ENCODE assay signal across 1 cellular context in the genomic region with DNA sequence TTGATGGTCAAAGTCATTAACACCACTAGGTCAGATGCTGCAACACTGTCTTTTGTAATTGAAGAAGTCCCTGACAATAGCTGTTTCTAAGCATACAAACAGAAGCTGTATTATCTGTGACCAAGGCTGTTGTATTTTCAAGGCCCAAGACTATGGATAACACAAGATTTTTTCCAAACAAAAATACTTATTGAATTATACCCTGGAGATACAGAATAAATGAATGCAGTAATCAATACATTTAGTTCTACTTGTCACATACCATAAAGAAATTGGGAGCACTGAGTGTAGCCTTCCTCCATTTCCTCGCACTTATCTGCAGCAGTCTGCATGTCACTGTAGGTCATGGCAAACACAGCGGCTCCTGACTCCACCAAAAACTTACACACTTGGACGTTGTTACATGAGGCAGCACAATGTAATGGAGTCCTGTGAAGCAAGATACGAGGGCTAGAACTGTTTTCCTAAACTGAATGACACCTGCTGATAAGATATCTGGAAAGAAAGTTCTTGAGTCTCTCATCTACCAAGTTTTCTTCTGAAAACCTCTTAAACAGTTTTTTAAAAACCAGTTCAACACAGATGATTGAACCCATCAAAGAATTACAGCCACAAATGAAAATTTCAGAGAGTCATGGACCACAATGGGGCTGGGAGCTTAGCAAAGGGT.
TF ChIP-seq lines count a peak whose summit lies in the region.

No MANE protein-coding gene starts in this region.

TF ChIP-seq in K562, 482 proteins besides CTCF, POLR2A, EP300 and RAD21 (continued from another document and continues in another):
- TF ChIP-seq, protein P1, sequence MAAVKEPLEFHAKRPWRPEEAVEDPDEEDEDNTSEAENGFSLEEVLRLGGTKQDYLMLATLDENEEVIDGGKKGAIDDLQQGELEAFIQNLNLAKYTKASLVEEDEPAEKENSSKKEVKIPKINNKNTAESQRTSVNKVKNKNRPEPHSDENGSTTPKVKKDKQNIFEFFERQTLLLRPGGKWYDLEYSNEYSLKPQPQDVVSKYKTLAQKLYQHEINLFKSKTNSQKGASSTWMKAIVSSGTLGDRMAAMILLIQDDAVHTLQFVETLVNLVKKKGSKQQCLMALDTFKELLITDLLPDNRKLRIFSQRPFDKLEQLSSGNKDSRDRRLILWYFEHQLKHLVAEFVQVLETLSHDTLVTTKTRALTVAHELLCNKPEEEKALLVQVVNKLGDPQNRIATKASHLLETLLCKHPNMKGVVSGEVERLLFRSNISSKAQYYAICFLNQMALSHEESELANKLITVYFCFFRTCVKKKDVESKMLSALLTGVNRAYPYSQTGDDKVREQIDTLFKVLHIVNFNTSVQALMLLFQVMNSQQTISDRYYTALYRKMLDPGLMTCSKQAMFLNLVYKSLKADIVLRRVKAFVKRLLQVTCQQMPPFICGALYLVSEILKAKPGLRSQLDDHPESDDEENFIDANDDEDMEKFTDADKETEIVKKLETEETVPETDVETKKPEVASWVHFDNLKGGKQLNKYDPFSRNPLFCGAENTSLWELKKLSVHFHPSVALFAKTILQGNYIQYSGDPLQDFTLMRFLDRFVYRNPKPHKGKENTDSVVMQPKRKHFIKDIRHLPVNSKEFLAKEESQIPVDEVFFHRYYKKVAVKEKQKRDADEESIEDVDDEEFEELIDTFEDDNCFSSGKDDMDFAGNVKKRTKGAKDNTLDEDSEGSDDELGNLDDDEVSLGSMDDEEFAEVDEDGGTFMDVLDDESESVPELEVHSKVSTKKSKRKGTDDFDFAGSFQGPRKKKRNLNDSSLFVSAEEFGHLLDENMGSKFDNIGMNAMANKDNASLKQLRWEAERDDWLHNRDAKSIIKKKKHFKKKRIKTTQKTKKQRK (IDR thresholded peaks at IDR 0.05; ENCODE audit: borderline replicate concordance, low read depth, low read length): no peak
- TF ChIP-seq, protein P2, sequence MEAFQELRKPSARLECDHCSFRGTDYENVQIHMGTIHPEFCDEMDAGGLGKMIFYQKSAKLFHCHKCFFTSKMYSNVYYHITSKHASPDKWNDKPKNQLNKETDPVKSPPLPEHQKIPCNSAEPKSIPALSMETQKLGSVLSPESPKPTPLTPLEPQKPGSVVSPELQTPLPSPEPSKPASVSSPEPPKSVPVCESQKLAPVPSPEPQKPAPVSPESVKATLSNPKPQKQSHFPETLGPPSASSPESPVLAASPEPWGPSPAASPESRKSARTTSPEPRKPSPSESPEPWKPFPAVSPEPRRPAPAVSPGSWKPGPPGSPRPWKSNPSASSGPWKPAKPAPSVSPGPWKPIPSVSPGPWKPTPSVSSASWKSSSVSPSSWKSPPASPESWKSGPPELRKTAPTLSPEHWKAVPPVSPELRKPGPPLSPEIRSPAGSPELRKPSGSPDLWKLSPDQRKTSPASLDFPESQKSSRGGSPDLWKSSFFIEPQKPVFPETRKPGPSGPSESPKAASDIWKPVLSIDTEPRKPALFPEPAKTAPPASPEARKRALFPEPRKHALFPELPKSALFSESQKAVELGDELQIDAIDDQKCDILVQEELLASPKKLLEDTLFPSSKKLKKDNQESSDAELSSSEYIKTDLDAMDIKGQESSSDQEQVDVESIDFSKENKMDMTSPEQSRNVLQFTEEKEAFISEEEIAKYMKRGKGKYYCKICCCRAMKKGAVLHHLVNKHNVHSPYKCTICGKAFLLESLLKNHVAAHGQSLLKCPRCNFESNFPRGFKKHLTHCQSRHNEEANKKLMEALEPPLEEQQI (IDR thresholded peaks at IDR 0.05): peak; percentile 97
- peak; percentile 79 for TF ChIP-seq ZNF24 (IDR thresholded peaks at IDR 0.05)
- peak; percentile 98 for TF ChIP-seq TCF3 (CRISPR knock-in tag; IDR thresholded peaks at IDR 0.05)
- TF ChIP-seq TAF9B (IDR thresholded peaks at IDR 0.05; ENCODE audit: partially characterized antibody): peak; percentile 74
- no peak; the same call in 1 of the 2 replicates for TF ChIP-seq ARID2 (IDR thresholded peaks at IDR 0.05)
- TF ChIP-seq TRIM28 (IDR thresholded peaks at IDR 0.05): peak; percentile 29; the same call in 1 of the 2 replicates
- TF ChIP-seq, protein P3, sequence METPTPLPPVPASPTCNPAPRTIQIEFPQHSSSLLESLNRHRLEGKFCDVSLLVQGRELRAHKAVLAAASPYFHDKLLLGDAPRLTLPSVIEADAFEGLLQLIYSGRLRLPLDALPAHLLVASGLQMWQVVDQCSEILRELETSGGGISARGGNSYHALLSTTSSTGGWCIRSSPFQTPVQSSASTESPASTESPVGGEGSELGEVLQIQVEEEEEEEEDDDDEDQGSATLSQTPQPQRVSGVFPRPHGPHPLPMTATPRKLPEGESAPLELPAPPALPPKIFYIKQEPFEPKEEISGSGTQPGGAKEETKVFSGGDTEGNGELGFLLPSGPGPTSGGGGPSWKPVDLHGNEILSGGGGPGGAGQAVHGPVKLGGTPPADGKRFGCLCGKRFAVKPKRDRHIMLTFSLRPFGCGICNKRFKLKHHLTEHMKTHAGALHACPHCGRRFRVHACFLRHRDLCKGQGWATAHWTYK (CRISPR knock-in tag; IDR thresholded peaks at IDR 0.05): peak; percentile 95
- peak; percentile 69; the same call in 1 of the 2 replicates for TF ChIP-seq ZNF444 (CRISPR knock-in tag; IDR thresholded peaks at IDR 0.05)
- no peak for TF ChIP-seq SRSF9 (IDR thresholded peaks at IDR 0.05; ENCODE audit: borderline replicate concordance, low read depth, low read length)
- TF ChIP-seq, protein P4, sequence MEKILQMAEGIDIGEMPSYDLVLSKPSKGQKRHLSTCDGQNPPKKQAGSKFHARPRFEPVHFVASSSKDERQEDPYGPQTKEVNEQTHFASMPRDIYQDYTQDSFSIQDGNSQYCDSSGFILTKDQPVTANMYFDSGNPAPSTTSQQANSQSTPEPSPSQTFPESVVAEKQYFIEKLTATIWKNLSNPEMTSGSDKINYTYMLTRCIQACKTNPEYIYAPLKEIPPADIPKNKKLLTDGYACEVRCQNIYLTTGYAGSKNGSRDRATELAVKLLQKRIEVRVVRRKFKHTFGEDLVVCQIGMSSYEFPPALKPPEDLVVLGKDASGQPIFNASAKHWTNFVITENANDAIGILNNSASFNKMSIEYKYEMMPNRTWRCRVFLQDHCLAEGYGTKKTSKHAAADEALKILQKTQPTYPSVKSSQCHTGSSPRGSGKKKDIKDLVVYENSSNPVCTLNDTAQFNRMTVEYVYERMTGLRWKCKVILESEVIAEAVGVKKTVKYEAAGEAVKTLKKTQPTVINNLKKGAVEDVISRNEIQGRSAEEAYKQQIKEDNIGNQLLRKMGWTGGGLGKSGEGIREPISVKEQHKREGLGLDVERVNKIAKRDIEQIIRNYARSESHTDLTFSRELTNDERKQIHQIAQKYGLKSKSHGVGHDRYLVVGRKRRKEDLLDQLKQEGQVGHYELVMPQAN (IDR thresholded peaks at IDR 0.05; ENCODE audit: borderline replicate concordance): no peak
- TF ChIP-seq RBM34 (IDR thresholded peaks at IDR 0.05; ENCODE audit: borderline replicate concordance, insufficient read depth, low read length): no peak
- TF ChIP-seq, protein P5, sequence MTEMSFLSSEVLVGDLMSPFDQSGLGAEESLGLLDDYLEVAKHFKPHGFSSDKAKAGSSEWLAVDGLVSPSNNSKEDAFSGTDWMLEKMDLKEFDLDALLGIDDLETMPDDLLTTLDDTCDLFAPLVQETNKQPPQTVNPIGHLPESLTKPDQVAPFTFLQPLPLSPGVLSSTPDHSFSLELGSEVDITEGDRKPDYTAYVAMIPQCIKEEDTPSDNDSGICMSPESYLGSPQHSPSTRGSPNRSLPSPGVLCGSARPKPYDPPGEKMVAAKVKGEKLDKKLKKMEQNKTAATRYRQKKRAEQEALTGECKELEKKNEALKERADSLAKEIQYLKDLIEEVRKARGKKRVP (CRISPR knock-in tag; IDR thresholded peaks at IDR 0.05): peak; percentile 88
- no peak for TF ChIP-seq SIRT6 (IDR thresholded peaks at IDR 0.05; ENCODE audit: low read depth, low read length)
- no peak for TF ChIP-seq RFX7 (CRISPR knock-in tag; IDR thresholded peaks at IDR 0.05)
- TF ChIP-seq CEBPG (CRISPR knock-in tag; IDR thresholded peaks at IDR 0.05): no peak
- peak; percentile 60 to 66; a peak in 3 of 4 replicates for TF ChIP-seq CEBPG (tag; conservative IDR thresholded peaks at IDR 0.05 in 1 of 2, IDR thresholded peaks at IDR 0.05 in 1 of 2)
- no peak for TF ChIP-seq ZNF785 (CRISPR knock-in tag; IDR thresholded peaks at IDR 0.05)
- TF ChIP-seq YY1 (IDR thresholded peaks at IDR 0.05; ENCODE audit: borderline replicate concordance in 1 of 3, control insufficient read depth in 1 of 3, extremely low read depth in 1 of 3, insufficient read depth in 3 of 3, insufficient read length in 1 of 3, insufficient replicate concordance in 2 of 3, low read depth in 1 of 3, low read length in 2 of 3): peak; percentile 35 to 90 (median 38)
- peak; percentile 97 for TF ChIP-seq SMARCB1 (IDR thresholded peaks at IDR 0.05; ENCODE audit: insufficient read length, low read depth)
- TF ChIP-seq NCOA1 (IDR thresholded peaks at IDR 0.05; ENCODE audit: low read depth): peak; percentile 95; the same call in 1 of the 2 replicates
- TF ChIP-seq, protein P6, sequence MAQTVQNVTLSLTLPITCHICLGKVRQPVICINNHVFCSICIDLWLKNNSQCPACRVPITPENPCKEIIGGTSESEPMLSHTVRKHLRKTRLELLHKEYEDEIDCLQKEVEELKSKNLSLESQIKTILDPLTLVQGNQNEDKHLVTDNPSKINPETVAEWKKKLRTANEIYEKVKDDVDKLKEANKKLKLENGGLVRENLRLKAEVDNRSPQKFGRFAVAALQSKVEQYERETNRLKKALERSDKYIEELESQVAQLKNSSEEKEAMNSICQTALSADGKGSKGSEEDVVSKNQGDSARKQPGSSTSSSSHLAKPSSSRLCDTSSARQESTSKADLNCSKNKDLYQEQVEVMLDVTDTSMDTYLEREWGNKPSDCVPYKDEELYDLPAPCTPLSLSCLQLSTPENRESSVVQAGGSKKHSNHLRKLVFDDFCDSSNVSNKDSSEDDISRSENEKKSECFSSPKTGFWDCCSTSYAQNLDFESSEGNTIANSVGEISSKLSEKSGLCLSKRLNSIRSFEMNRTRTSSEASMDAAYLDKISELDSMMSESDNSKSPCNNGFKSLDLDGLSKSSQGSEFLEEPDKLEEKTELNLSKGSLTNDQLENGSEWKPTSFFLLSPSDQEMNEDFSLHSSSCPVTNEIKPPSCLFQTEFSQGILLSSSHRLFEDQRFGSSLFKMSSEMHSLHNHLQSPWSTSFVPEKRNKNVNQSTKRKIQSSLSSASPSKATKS (CRISPR knock-in tag; IDR thresholded peaks at IDR 0.05): no peak
- peak; percentile 94 for TF ChIP-seq ZNF311 (CRISPR knock-in tag; IDR thresholded peaks at IDR 0.05)
- TF ChIP-seq, protein P7, sequence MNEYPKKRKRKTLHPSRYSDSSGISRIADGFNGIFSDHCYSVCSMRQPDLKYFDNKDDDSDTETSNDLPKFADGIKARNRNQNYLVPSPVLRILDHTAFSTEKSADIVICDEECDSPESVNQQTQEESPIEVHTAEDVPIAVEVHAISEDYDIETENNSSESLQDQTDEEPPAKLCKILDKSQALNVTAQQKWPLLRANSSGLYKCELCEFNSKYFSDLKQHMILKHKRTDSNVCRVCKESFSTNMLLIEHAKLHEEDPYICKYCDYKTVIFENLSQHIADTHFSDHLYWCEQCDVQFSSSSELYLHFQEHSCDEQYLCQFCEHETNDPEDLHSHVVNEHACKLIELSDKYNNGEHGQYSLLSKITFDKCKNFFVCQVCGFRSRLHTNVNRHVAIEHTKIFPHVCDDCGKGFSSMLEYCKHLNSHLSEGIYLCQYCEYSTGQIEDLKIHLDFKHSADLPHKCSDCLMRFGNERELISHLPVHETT (CRISPR knock-in tag; conservative IDR thresholded peaks at IDR 0.05 in 1 of 2, IDR thresholded peaks at IDR 0.05 in 1 of 2): peak in 1 of 2 experiments; percentile 96; a peak in 2 of 4 replicates
- TF ChIP-seq HDAC2 (IDR thresholded peaks at IDR 0.05): peak; percentile 89
- peak; percentile 62; the same call in 1 of the 2 replicates for TF ChIP-seq ZNF134 (CRISPR knock-in tag; conservative IDR thresholded peaks at IDR 0.05)
- peak; percentile 79 for TF ChIP-seq TOE1 (IDR thresholded peaks at IDR 0.05; ENCODE audit: borderline replicate concordance)
- TF ChIP-seq TOE1 (CRISPR knock-in tag; IDR thresholded peaks at IDR 0.05; ENCODE audit: borderline replicate concordance, low read depth): no peak
- TF ChIP-seq CREM (IDR thresholded peaks at IDR 0.05; ENCODE audit: low read depth): peak; percentile 88
- TF ChIP-seq MYNN (IDR thresholded peaks at IDR 0.05): peak; percentile 90
- no peak for TF ChIP-seq MYNN (CRISPR knock-in tag; IDR thresholded peaks at IDR 0.05)
